ENCODE assay signal across 4 cellular contexts in the genomic region with DNA sequence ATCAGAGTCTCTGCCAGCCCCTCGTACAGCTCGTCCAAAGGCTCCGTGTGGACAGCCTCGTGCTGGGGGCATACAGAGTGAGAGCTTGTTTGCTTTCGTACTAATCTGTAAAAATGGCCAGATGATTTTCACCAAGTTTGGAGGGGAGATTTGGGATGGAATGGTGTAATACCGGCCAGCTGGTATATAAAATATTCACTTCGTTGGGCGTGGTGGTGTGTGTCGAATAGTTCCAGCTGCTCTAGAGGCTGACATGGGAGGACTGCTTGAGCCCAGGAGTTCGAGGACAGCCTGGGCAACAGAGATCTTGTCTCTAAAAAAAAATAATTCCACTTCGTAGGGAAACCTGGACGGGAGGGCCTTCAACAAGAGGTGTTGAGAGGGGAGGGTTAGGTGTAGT. TPM values are rescaled to one million over a fixed set of nuclear protein-coding genes. Genes with fewer than 3 reads are reported as not detected.
"Had no signal": no experiment of that assay in that cellular context is flagged by ENCODE, and none has a peak within 500 bp of the region (broad histone marks: within the 10 kb centered on the region; RNA-seq: fewer than 3 reads in every experiment).

No MANE protein-coding gene starts in this region.

RNA-seq across cellular contexts. Expression of a gene that starts 9.6 kb away (rescaled TPM):
- total RNA-seq: ascending aorta, bronchial epithelial cell, cardiac septum, gastrocnemius medialis had no signal
